Comparison of ENCODE assay signal across 9 cellular contexts in genomic region chr19:3537438-3538240, GRCh38. TPM values are rescaled to one million over a fixed set of nuclear protein-coding genes. Genes with fewer than 3 reads are reported as not detected.
DNase-seq lines count a peak whose midpoint lies in the region; ATAC-seq and TF ChIP-seq lines count a peak whose summit lies in the region.
"Had no signal": no experiment of that assay in that cellular context is flagged by ENCODE, and none has a peak within 500 bp of the region (broad histone marks: within the 10 kb centered on the region; RNA-seq: fewer than 3 reads in every experiment).

No MANE protein-coding gene starts in this region.

- H3K4me3 ChIP-seq in IMR-90 (ENCODE audit: insufficient read depth, low read depth, low read length): no peak overlapping the region
- no peak overlapping the region for H3K4me3 ChIP-seq in adrenal gland

- H3K9ac ChIP-seq in IMR-90 (ENCODE audit: low read depth, low read length): no peak overlapping the region

- H3K23ac ChIP-seq in IMR-90 (ENCODE audit: low read depth, low read length): no peak overlapping the region

- 93% methylated on average over 6 of the region's 22 CpGs; no CpG with 5 or more reads in 1 of the 2 experiments for WGBS in IMR-90 (ENCODE audit: extremely low coverage in 2 of 2, insufficient read length in 1 of 2), 2 experiments
- 63 to 69% (median 67%) methylated on average over 21 to 22 of the region's 22 CpGs for WGBS in adrenal gland, 4 donors

- TF ChIP-seq RAD21 in IMR-90 (IDR thresholded peaks at IDR 0.05; ENCODE audit: low read length): no peak

- H3K4me2 ChIP-seq in IMR-90 (ENCODE audit: low read depth, low read length): no peak overlapping the region

- no peak overlapping the region for H3K56ac ChIP-seq in IMR-90 (ENCODE audit: extremely low read depth, insufficient read depth, low read length)

- H2BK15ac ChIP-seq in IMR-90 (ENCODE audit: low read depth, low read length): no peak overlapping the region

- POLR2A ChIA-PET in IMR-90 (lab: Charles Lee; ENCODE audit: unreplicated experiment): no interaction called here

- H3K79me1 ChIP-seq in IMR-90 (ENCODE audit: low read depth in 1 of 2, low read length in 2 of 2): peaks cover 9 to 31% of the 10 kb centered on the region in 2 experiments; a peak in 3 of 4 replicates

- no TSS peak for BruUV-seq in IMR-90 (replicated peaks; lab: Mats Ljungman, UMichigan)

- dilution Hi-C loops in IMR-90 (cut with HindIII; ENCODE audit: low sequenced_read_pairs, unreplicated experiment): no loop called here

- DNase-seq in IMR-90 (no peak), adrenal gland (peak in 1 of 7 donors; percentile 45), sciatic nerve (ENCODE audit: low spot score) (no peak), NCI-H524 (lab: John Stamatoyannopoulos, UW) (no peak)
- DNase-seq: EL, naive B cell, NCI-H1092 treated with DMSO at 0.1 percent for 48 hours had no signal

- no peaks in the 10 kb centered on the region for H3K9me3 ChIP-seq in IMR-90 (ENCODE audit: control insufficient read depth, insufficient read depth, low read length)
- no peaks in the 10 kb centered on the region for H3K9me3 ChIP-seq in adrenal gland (replicated peaks in 1 of 3)

- no peak overlapping the region for H4K91ac ChIP-seq in IMR-90 (ENCODE audit: insufficient read depth, low read depth, low read length)

- H3K9me1 ChIP-seq in IMR-90 (ENCODE audit: insufficient read depth, low read length): no peaks in the 10 kb centered on the region

- no peak overlapping the region for H2AFZ ChIP-seq in IMR-90 (replicated peaks; ENCODE audit: low read length, poor library complexity)

- ATAC-seq in IMR-90 (ENCODE audit: low read depth) (peak; percentile 30), sciatic nerve (peak; percentile 3), HG03457 (IDR thresholded peaks at IDR 0.05; ENCODE audit: unreplicated experiment) (no peak), GM21528 (IDR thresholded peaks at IDR 0.05; ENCODE audit: low FRiP score, unreplicated experiment) (no peak)

- H3K4me1 ChIP-seq in IMR-90 (ENCODE audit: control insufficient read depth, insufficient read depth, low read length): no peaks in the 10 kb centered on the region
- H3K4me1 ChIP-seq in adrenal gland (replicated peaks in 1 of 2): peaks cover 18 to 33% of the 10 kb centered on the region in 2 donors

- H4K5ac ChIP-seq in IMR-90 (ENCODE audit: low read depth, low read length): no peak overlapping the region

- no peak overlapping the region for H2BK120ac ChIP-seq in IMR-90 (ENCODE audit: low read depth, low read length)

- H4K8ac ChIP-seq in IMR-90 (ENCODE audit: low read depth in 2 of 2, low read length in 2 of 2): no peak overlapping the region

- no peak overlapping the region for H2AK9ac ChIP-seq in IMR-90 (replicated peaks; ENCODE audit: low read depth, low read length, poor library complexity)

- no peak overlapping the region for H2BK20ac ChIP-seq in IMR-90 (ENCODE audit: low read depth, low read length)

- intact Hi-C loops in IMR-90 (cut with micrococcal nuclease): no loop called here
- intact Hi-C loops in adrenal gland (cut with DNase I): no loop called here
- intact Hi-C loops in sciatic nerve (cut with DNase I): no loop called here

- no peak for TF ChIP-seq POLR2A in IMR-90 (IDR thresholded peaks at IDR 0.05; ENCODE audit: low read depth, low read length)
- no peak for TF ChIP-seq POLR2A in adrenal gland (IDR thresholded peaks at IDR 0.05)

- no peak overlapping the region for H3K14ac ChIP-seq in IMR-90 (replicated peaks; ENCODE audit: low read depth, low read length)

- no peak overlapping the region for H2BK5ac ChIP-seq in IMR-90 (ENCODE audit: low read depth, low read length, poor library complexity, severe bottlenecking)

- TF ChIP-seq CTCF in IMR-90 (conservative IDR thresholded peaks at IDR 0.05; ENCODE audit: low read depth, low read length) (no peak), adrenal gland (IDR thresholded peaks at IDR 0.05) (no peak)

- no peak overlapping the region for H3K27ac ChIP-seq in IMR-90 (ENCODE audit: insufficient read depth, low read length)
- peak overlapping the region; percentile 69 to 86 (median 79) for H3K27ac ChIP-seq in adrenal gland

- H4K20me1 ChIP-seq in IMR-90 (ENCODE audit: insufficient read depth, low read length): peaks cover 30% of the 10 kb centered on the region

- H3K36me3 ChIP-seq in IMR-90 (ENCODE audit: control insufficient read depth, insufficient read depth, low read length) (peaks cover 38% of the 10 kb centered on the region), adrenal gland (replicated peaks in 1 of 2) (peaks cover 0 to 33% of the 10 kb centered on the region in 2 donors)

- H3K18ac ChIP-seq in IMR-90 (ENCODE audit: low read depth, low read length): no peak overlapping the region

- H3K4ac ChIP-seq in IMR-90 (ENCODE audit: low read depth, low read length): no peak overlapping the region

- H2AK5ac ChIP-seq in IMR-90 (ENCODE audit: low read depth, low read length): no peak overlapping the region

- H3K27me3 ChIP-seq in IMR-90 (ENCODE audit: control insufficient read depth, insufficient read depth, low read length) (no peaks in the 10 kb centered on the region), adrenal gland (no peaks in the 10 kb centered on the region)

- in situ Hi-C loops in IMR-90 (cut with MboI; ENCODE audit: low sequenced_read_pairs): no loop called here

- CTCF ChIA-PET in IMR-90 (lab: Yijun Ruan, JAX): no interaction called here

TF ChIP-seq in IMR-90, 13 proteins besides CTCF, POLR2A, EP300 and RAD21:
- TF ChIP-seq RCOR1 (IDR thresholded peaks at IDR 0.05; ENCODE audit: insufficient replicate concordance, low read length) (no peak), MAZ (IDR thresholded peaks at IDR 0.05; ENCODE audit: borderline replicate concordance, low read depth, low read length) (no peak), USF2 (IDR thresholded peaks at IDR 0.05; ENCODE audit: low read depth, low read length) (no peak), CEBPB (IDR thresholded peaks at IDR 0.05; ENCODE audit: low read depth, low read length) (no peak), ELK1 (IDR thresholded peaks at IDR 0.05; ENCODE audit: borderline replicate concordance, low read depth, low read length) (no peak), SMC3 (IDR thresholded peaks at IDR 0.05; ENCODE audit: low read depth, low read length) (no peak), BHLHE40 (IDR thresholded peaks at IDR 0.05; ENCODE audit: low read depth, low read length) (no peak), NFE2L2 (IDR thresholded peaks at IDR 0.05; ENCODE audit: low read depth, low read length) (no peak)

RNA-seq across cellular contexts. Expression of gene TEKTIP1, which starts 1.3 kb away (rescaled TPM):
- total RNA-seq in IMR-90 (2012; rRNA removed) (not detected in 2 replicates), adrenal gland (1 to 10 TPM in 2 of 8 donors, under 1 TPM in 2, not detected in 4; 0.68 to 3.6 (median 1.1) TPM), sciatic nerve (4.9 TPM)
- polyA plus RNA-seq in IMR-90 (2012; rRNA removed) (not detected in 2 replicates), adrenal gland (1 to 10 TPM in 2 of 3 donors, not detected in 1; 1.1 to 3.5 TPM)
- not detected in 2 replicates for polyA plus RNA-seq in IMR-90 (2012; cell fraction: cytosol; rRNA removed)
- polyA plus RNA-seq in IMR-90 (2012; cell fraction: nucleus; rRNA removed; ENCODE audit: low replicate concordance): 0.36 and 0.60 TPM in 2 replicates

RNA-seq across cellular contexts. Expression of gene MFSD12, which starts 19.7 kb away (rescaled TPM):
- total RNA-seq in IMR-90 (2012; rRNA removed) (20.4 and 25.0 TPM in 2 replicates), adrenal gland (100 to 1,000 TPM in 2 of 8 donors, 10 to 100 TPM in 6; 48.0 to 123 (median 66.9) TPM), sciatic nerve (52.5 TPM)
- polyA plus RNA-seq in IMR-90 (2012; rRNA removed) (77.2 and 85.1 TPM in 2 replicates), adrenal gland (10 to 100 TPM; 18.5 to 89.3 (median 48.5) TPM)
- polyA plus RNA-seq in IMR-90 (2012; cell fraction: cytosol; rRNA removed): 78.7 and 92.2 TPM in 2 replicates
- 159 and 406 TPM in 2 replicates for polyA plus RNA-seq in IMR-90 (2012; cell fraction: nucleus; rRNA removed; ENCODE audit: low replicate concordance)

RNA-seq across cellular contexts. Expression of gene FZR1, which starts 31.5 kb away (rescaled TPM):
- total RNA-seq in IMR-90 (2012; rRNA removed) (21.5 and 24.4 TPM in 2 replicates), adrenal gland (10 to 100 TPM; 17.9 to 85.0 (median 41.7) TPM), sciatic nerve (46.1 TPM)
- polyA plus RNA-seq in IMR-90 (2012; rRNA removed) (47.8 and 56.3 TPM in 2 replicates), adrenal gland (10 to 100 TPM; 24.4 to 59.1 (median 26.4) TPM)
- 34.0 and 49.4 TPM in 2 replicates for polyA plus RNA-seq in IMR-90 (2012; cell fraction: cytosol; rRNA removed)
- 57.9 and 195 TPM in 2 replicates for polyA plus RNA-seq in IMR-90 (2012; cell fraction: nucleus; rRNA removed; ENCODE audit: low replicate concordance)

RNA-seq across cellular contexts. Expression of gene HMG20B, which starts 35.1 kb away (rescaled TPM):
- total RNA-seq in IMR-90 (2012; rRNA removed): 57.5 and 59.4 TPM in 2 replicates
- 63.8 and 76.9 TPM in 2 replicates for polyA plus RNA-seq in IMR-90 (2012; rRNA removed)
- polyA plus RNA-seq in IMR-90 (2012; cell fraction: cytosol; rRNA removed): 51.1 and 68.0 TPM in 2 replicates
- 196 and 342 TPM in 2 replicates for polyA plus RNA-seq in IMR-90 (2012; cell fraction: nucleus; rRNA removed; ENCODE audit: low replicate concordance)
- 100 to 1,000 TPM in 5 of 8 donors, 10 to 100 TPM in 3; 49.3 to 137 (median 105) TPM for total RNA-seq in adrenal gland
- polyA plus RNA-seq in adrenal gland: 100 to 1,000 TPM in 1 of 3 donors, 10 to 100 TPM in 2; 18.1 to 178 (median 100.0) TPM
- total RNA-seq in sciatic nerve: 72.9 TPM

RNA-seq across cellular contexts. Expression of gene DOHH, which starts 37.2 kb away (rescaled TPM):
- 3.2 and 4.2 TPM in 2 replicates for total RNA-seq in IMR-90 (2012; rRNA removed)
- polyA plus RNA-seq in IMR-90 (2012; rRNA removed): 9.2 and 13.6 TPM in 2 replicates
- 19.8 and 19.9 TPM in 2 replicates for polyA plus RNA-seq in IMR-90 (2012; cell fraction: cytosol; rRNA removed)
- polyA plus RNA-seq in IMR-90 (2012; cell fraction: nucleus; rRNA removed; ENCODE audit: low replicate concordance): 5.3 and 24.1 TPM in 2 replicates
- 10 to 100 TPM in 7 of 8 donors, 1 to 10 TPM in 1; 9.4 to 22.8 (median 14.0) TPM for total RNA-seq in adrenal gland
- 10 to 100 TPM in 2 of 3 donors, under 1 TPM in 1; 0.92 to 19.1 (median 13.5) TPM for polyA plus RNA-seq in adrenal gland
- total RNA-seq in sciatic nerve: 8.4 TPM

Comparison
In these comparisons a context has a peak if more than half of its experiments do, and no peak if none do; other contexts are left out.
1. ATAC-seq: peak in IMR-90 (single experiment) and sciatic nerve (single experiment); none in HG03457 (single experiment) and GM21528 (single experiment).